ENCODE assay signal across 20 cellular contexts in genomic region chr21:44265734-44266270, GRCh38. TPM values are rescaled to one million over a fixed set of nuclear protein-coding genes. Genes with fewer than 3 reads are reported as not detected.
DNase-seq lines count a peak whose midpoint lies in the region; ATAC-seq and TF ChIP-seq lines count a peak whose summit lies in the region.
"Had no signal": no experiment of that assay in that cellular context is flagged by ENCODE, and none has a peak within 500 bp of the region (broad histone marks: within the 10 kb centered on the region; RNA-seq: fewer than 3 reads in every experiment).

No MANE protein-coding gene starts in this region.

- H3K27ac ChIP-seq in right atrium auricular region, result no peak overlapping the region
- no peak overlapping the region for H3K27ac ChIP-seq in endodermal cell (ENCODE audit: low read depth, low read length)
- no peak overlapping the region for H3K27ac ChIP-seq in osteoblast (ENCODE audit: low read depth, low read length)
- H3K27ac ChIP-seq: 22Rv1, A549 had no signal

- no peaks in the 10 kb centered on the region for H3K9me3 Mint-ChIP-seq in endodermal cell
- H3K9me3 Mint-ChIP-seq in activated CD4-positive, alpha-beta memory T cell treated with anti-CD3 and anti-CD28 coated beads for 36 hours, result no peaks in the 10 kb centered on the region
- H3K9me3 Mint-ChIP-seq: CD8-positive, alpha-beta T cell; H9 had no signal

- H3K4me3 ChIP-seq in right atrium auricular region, result no peak overlapping the region
- no peak overlapping the region for H3K4me3 ChIP-seq in endodermal cell (ENCODE audit: low read length)
- no peak overlapping the region for H3K4me3 ChIP-seq in osteoblast (ENCODE audit: insufficient read depth, low read length)
- H3K4me3 ChIP-seq: A549 had no signal

- no peaks in the 10 kb centered on the region for H3K4me1 ChIP-seq in right atrium auricular region
- peaks cover 8% of the 10 kb centered on the region for H3K4me1 ChIP-seq in endodermal cell (ENCODE audit: control insufficient read depth, insufficient read depth, low read length)
- no peaks in the 10 kb centered on the region for H3K4me1 ChIP-seq in osteoblast (ENCODE audit: insufficient read depth, low read length)
- H3K4me1 ChIP-seq: A549 had no signal

- H3K27ac Mint-ChIP-seq in endodermal cell, result no peak overlapping the region
- no peak overlapping the region for H3K27ac Mint-ChIP-seq in activated CD4-positive, alpha-beta memory T cell treated with anti-CD3 and anti-CD28 coated beads for 36 hours
- H3K27ac Mint-ChIP-seq: CD8-positive, alpha-beta T cell; H9 had no signal

- no peaks in the 10 kb centered on the region for H3K36me3 Mint-ChIP-seq in endodermal cell (ENCODE audit: low read depth)
- no peaks in the 10 kb centered on the region for H3K36me3 Mint-ChIP-seq in activated CD4-positive, alpha-beta memory T cell treated with anti-CD3 and anti-CD28 coated beads for 36 hours
- H3K36me3 Mint-ChIP-seq: CD8-positive, alpha-beta T cell had no signal

- DNase-seq in left cardiac atrium (peak; percentile 9), right atrium auricular region (ENCODE audit: low spot score) (no peak), ELF-1 (ENCODE audit: low read depth, low spot score) (peak; percentile 0), endodermal cell (peak; percentile 31), osteoblast (ENCODE audit: insufficient read length, low spot score, missing footprints) (peak; percentile 61)
- DNase-seq in activated CD4-positive, alpha-beta memory T cell treated with anti-CD3 and anti-CD28 coated beads for 36 hours, result no peak
- DNase-seq in stimulated activated naive CD4-positive, alpha-beta T cell treated with Interleukin-2 at 50 U/mL for 16 hours (lab: John Stamatoyannopoulos, UW), result no peak
- DNase-seq: AML-193; CD8-positive, alpha-beta T cell; COR-L47; DMS 273 treated with DMSO at 0.1 percent for 48 hours; DMS53; DND-41; EL; H9 had no signal

- H2AFZ ChIP-seq in osteoblast (ENCODE audit: low read length), result no peak overlapping the region

- no peak overlapping the region for H3K9ac ChIP-seq in endodermal cell (ENCODE audit: extremely low read depth, low read length, poor library complexity, severe bottlenecking)

- no peak overlapping the region for H3K4me3 Mint-ChIP-seq in endodermal cell
- no peak overlapping the region for H3K4me3 Mint-ChIP-seq in activated CD4-positive, alpha-beta memory T cell treated with anti-CD3 and anti-CD28 coated beads for 36 hours
- H3K4me3 Mint-ChIP-seq: CD8-positive, alpha-beta T cell; H9 had no signal

- intact Hi-C loops in left cardiac atrium (cut with DNase I), result no loop called here
- intact Hi-C loops in activated CD4-positive, alpha-beta memory T cell treated with anti-CD3 and anti-CD28 coated beads for 36 hours (cut with micrococcal nuclease), result no loop called here

- H3K27me3 ChIP-seq in right atrium auricular region (no peaks in the 10 kb centered on the region), endodermal cell (ENCODE audit: control insufficient read depth, insufficient read depth, low read length, poor library complexity, severe bottlenecking) (no peaks in the 10 kb centered on the region), osteoblast (ENCODE audit: insufficient read depth, low read length) (no peaks in the 10 kb centered on the region)

- no peak overlapping the region for H3K4me2 ChIP-seq in osteoblast (ENCODE audit: insufficient read depth, low read length)
- H3K4me2 ChIP-seq: A549 had no signal

- no peaks in the 10 kb centered on the region for H3K27me3 Mint-ChIP-seq in endodermal cell (ENCODE audit: insufficient read depth)
- no peaks in the 10 kb centered on the region for H3K27me3 Mint-ChIP-seq in activated CD4-positive, alpha-beta memory T cell treated with anti-CD3 and anti-CD28 coated beads for 36 hours

- WGBS in endodermal cell (ENCODE audit: insufficient coverage in 1 of 2, insufficient read length in 1 of 2), 2 experiments, result 93 to 94% methylated on average over 12 to 17 of the region's 17 CpGs

- no peak for TF ChIP-seq CTCF in right atrium auricular region (IDR thresholded peaks at IDR 0.05)
- TF ChIP-seq CTCF in endodermal cell (conservative IDR thresholded peaks at IDR 0.05), result no peak
- TF ChIP-seq CTCF in osteoblast (IDR thresholded peaks at IDR 0.05; ENCODE audit: extremely low read depth, low read depth, low read length), result no peak

- H3K36me3 ChIP-seq in right atrium auricular region (no peaks in the 10 kb centered on the region), endodermal cell (ENCODE audit: control insufficient read depth, insufficient read depth, low read length) (no peaks in the 10 kb centered on the region), osteoblast (ENCODE audit: insufficient read depth, low read length) (no peaks in the 10 kb centered on the region)

- H3K79me2 ChIP-seq in osteoblast (ENCODE audit: insufficient read depth, low read length), result no peaks in the 10 kb centered on the region

- H3K9me3 ChIP-seq in right atrium auricular region, result no peaks in the 10 kb centered on the region
- H3K9me3 ChIP-seq in endodermal cell (ENCODE audit: control insufficient read depth, low read length), result no peaks in the 10 kb centered on the region
- no peaks in the 10 kb centered on the region for H3K9me3 ChIP-seq in osteoblast (ENCODE audit: low read depth, low read length)
- H3K9me3 ChIP-seq: A549 had no signal

- POLR2A ChIA-PET in activated CD4-positive, alpha-beta memory T cell treated with anti-CD3 and anti-CD28 coated beads for 36 hours (lab: Charles Lee), result no interaction called here

- CTCF ChIA-PET in activated CD4-positive, alpha-beta memory T cell treated with anti-CD3 and anti-CD28 coated beads for 36 hours (lab: Charles Lee), result no interaction called here

- no peak for ATAC-seq in left cardiac atrium
- no peak for ATAC-seq in HG03025 (IDR thresholded peaks at IDR 0.05; ENCODE audit: low FRiP score, unreplicated experiment)
- ATAC-seq: A549; CD8-positive, alpha-beta T cell had no signal

- H3K4me1 Mint-ChIP-seq in endodermal cell, result peaks cover 8% of the 10 kb centered on the region
- H3K4me1 Mint-ChIP-seq in activated CD4-positive, alpha-beta memory T cell treated with anti-CD3 and anti-CD28 coated beads for 36 hours (ENCODE audit: low read depth), result no peaks in the 10 kb centered on the region

- H4K20me1 ChIP-seq in osteoblast (ENCODE audit: insufficient read depth, low read length), result no peaks in the 10 kb centered on the region

RNA-seq across cellular contexts. Expression of gene DNMT3L, which starts 4.1 kb away (rescaled TPM):
- total RNA-seq in left cardiac atrium (not detected), right atrium auricular region (not detected), endodermal cell (1 to 10 TPM in 1 of 2 donors, not detected in 1; 1.3 TPM), osteoblast (not detected in 2 replicates)
- 0.53 TPM for polyA plus RNA-seq in endodermal cell (2013, experiment 1 of 2)
- polyA plus RNA-seq in endodermal cell (2013, experiment 2 of 2), result not detected
- total RNA-seq in activated CD4-positive, alpha-beta memory T cell treated with anti-CD3 and anti-CD28 coated beads for 36 hours, result not detected
- total RNA-seq: CD8-positive, alpha-beta T cell; H1 had no signal
- polyA plus RNA-seq: A549, BJ had no signal

RNA-seq across cellular contexts. Expression of gene AIRE, which starts 19.9 kb away (rescaled TPM):
- total RNA-seq in left cardiac atrium (under 1 TPM in 1 of 2 donors, not detected in 1; 0.08 TPM), right atrium auricular region (not detected), endodermal cell (1 to 10 TPM; 1.2 to 2.7 TPM), osteoblast (not detected in 2 replicates)
- polyA plus RNA-seq in endodermal cell (2013, experiment 1 of 2), result 0.57 TPM
- 0.46 TPM for polyA plus RNA-seq in endodermal cell (2013, experiment 2 of 2)
- not detected for total RNA-seq in activated CD4-positive, alpha-beta memory T cell treated with anti-CD3 and anti-CD28 coated beads for 36 hours
- total RNA-seq: CD8-positive, alpha-beta T cell; H1 had no signal
- polyA plus RNA-seq: A549 had no signal

RNA-seq across cellular contexts. Expression of gene ICOSLG, which starts 25.1 kb away (rescaled TPM):
- total RNA-seq in left cardiac atrium (1 to 10 TPM; 6.1 to 6.4 TPM), right atrium auricular region (1 to 10 TPM; 1.0 to 1.1 TPM), endodermal cell (1 to 10 TPM; 5.3 to 5.8 TPM), osteoblast (0.29 TPM in 1 of 2 replicates, not detected in the other)
- polyA plus RNA-seq in endodermal cell (2013, experiment 1 of 2), result 1.9 TPM
- 1.1 TPM for polyA plus RNA-seq in endodermal cell (2013, experiment 2 of 2)
- 1 to 10 TPM; 2.4 to 2.5 TPM for total RNA-seq in activated CD4-positive, alpha-beta memory T cell treated with anti-CD3 and anti-CD28 coated beads for 36 hours

RNA-seq across cellular contexts. Expression of gene PFKL, which starts 34.1 kb away (rescaled TPM):
- total RNA-seq in left cardiac atrium (10 to 100 TPM; 58.8 to 67.2 TPM), right atrium auricular region (10 to 100 TPM; 28.0 to 45.7 TPM), endodermal cell (100 to 1,000 TPM; 195 to 198 TPM), osteoblast (93.1 and 114 TPM in 2 replicates)
- polyA plus RNA-seq in endodermal cell (2013, experiment 1 of 2), result 97.2 TPM
- polyA plus RNA-seq in endodermal cell (2013, experiment 2 of 2), result 95.3 TPM
- 100 to 1,000 TPM; 197 to 210 TPM for total RNA-seq in activated CD4-positive, alpha-beta memory T cell treated with anti-CD3 and anti-CD28 coated beads for 36 hours

Comparison
In these comparisons a context has a peak if more than half of its experiments do, and no peak if none do; other contexts are left out.
1. DNase-seq: peak in left cardiac atrium (single experiment), ELF-1 (single experiment), endodermal cell (single experiment) and osteoblast (single experiment); none in right atrium auricular region (single experiment), activated CD4-positive, alpha-beta memory T cell treated with anti-CD3 and anti-CD28 coated beads for 36 hours (single experiment) and stimulated activated naive CD4-positive, alpha-beta T cell treated with Interleukin-2 at 50 U/mL for 16 hours (single experiment).